1 cellular context compared by ENCODE assay signal in genomic region chr1:1401457-1402010, GRCh38.
TF ChIP-seq lines count a peak whose summit lies in the region.

No MANE protein-coding gene starts in this region.

TF ChIP-seq in GM12878, 131 proteins besides CTCF, POLR2A, EP300 and RAD21:
- TF ChIP-seq EGR1 (IDR thresholded peaks at IDR 0.05; ENCODE audit: borderline replicate concordance in 1 of 2, low read depth in 2 of 2, low read length in 2 of 2) (0 out of 3 replicates have a peak, but pooled peaks of 1 of the 2 experiments have one; percentile 3), FOXK2 (IDR thresholded peaks at IDR 0.05) (no peak), BCLAF1 (IDR thresholded peaks at IDR 0.05) (no peak)
